1 cellular context compared by ENCODE assay signal in the genomic region with DNA sequence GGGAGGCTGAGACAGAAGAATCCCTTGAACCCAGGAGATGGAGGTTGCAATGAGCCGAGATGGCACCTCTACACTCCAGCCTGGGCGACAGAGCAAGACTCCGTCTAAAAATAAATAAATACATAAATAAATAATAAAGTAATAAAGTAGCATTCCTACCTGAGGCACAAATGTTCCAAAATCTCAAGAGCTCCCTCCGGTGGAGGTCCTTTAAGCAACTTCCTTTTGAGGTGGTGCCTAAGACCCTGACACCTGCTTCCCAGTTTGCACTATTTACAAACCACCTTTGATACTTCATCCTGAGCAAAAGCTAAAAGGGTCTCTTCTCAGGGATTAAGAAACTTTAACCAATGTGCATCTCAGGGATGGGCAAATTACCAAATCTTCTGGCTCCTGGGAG.
TF ChIP-seq lines count a peak whose summit lies in the region.

No MANE protein-coding gene starts in this region.

TF ChIP-seq in HepG2, 621 proteins besides CTCF, POLR2A, EP300 and RAD21:
- TF ChIP-seq HDAC1 (CRISPR knock-in tag; IDR thresholded peaks at IDR 0.05) (no peak), CENPX (CRISPR knock-in tag; IDR thresholded peaks at IDR 0.05) (no peak), NFRKB (IDR thresholded peaks at IDR 0.05) (no peak), SAFB2 (CRISPR knock-in tag; IDR thresholded peaks at IDR 0.05; ENCODE audit: borderline replicate concordance, low read depth) (no peak), SMAD1 (CRISPR knock-in tag; IDR thresholded peaks at IDR 0.05; ENCODE audit: borderline replicate concordance, low read depth) (no peak), PLSCR1 (CRISPR knock-in tag; IDR thresholded peaks at IDR 0.05; ENCODE audit: borderline replicate concordance) (no peak), CBX1 (IDR thresholded peaks at IDR 0.05; ENCODE audit: low read depth) (no peak), ZNF335 (CRISPR knock-in tag; IDR thresholded peaks at IDR 0.05) (no peak), FOXM1 (CRISPR knock-in tag; IDR thresholded peaks at IDR 0.05) (no peak), EED (CRISPR knock-in tag; IDR thresholded peaks at IDR 0.05) (no peak), MED13 (CRISPR knock-in tag; IDR thresholded peaks at IDR 0.05) (no peak), ATF2 (CRISPR knock-in tag; IDR thresholded peaks at IDR 0.05) (no peak), CCDC6 (CRISPR knock-in tag; IDR thresholded peaks at IDR 0.05) (no peak)
- TF ChIP-seq, protein P1, sequence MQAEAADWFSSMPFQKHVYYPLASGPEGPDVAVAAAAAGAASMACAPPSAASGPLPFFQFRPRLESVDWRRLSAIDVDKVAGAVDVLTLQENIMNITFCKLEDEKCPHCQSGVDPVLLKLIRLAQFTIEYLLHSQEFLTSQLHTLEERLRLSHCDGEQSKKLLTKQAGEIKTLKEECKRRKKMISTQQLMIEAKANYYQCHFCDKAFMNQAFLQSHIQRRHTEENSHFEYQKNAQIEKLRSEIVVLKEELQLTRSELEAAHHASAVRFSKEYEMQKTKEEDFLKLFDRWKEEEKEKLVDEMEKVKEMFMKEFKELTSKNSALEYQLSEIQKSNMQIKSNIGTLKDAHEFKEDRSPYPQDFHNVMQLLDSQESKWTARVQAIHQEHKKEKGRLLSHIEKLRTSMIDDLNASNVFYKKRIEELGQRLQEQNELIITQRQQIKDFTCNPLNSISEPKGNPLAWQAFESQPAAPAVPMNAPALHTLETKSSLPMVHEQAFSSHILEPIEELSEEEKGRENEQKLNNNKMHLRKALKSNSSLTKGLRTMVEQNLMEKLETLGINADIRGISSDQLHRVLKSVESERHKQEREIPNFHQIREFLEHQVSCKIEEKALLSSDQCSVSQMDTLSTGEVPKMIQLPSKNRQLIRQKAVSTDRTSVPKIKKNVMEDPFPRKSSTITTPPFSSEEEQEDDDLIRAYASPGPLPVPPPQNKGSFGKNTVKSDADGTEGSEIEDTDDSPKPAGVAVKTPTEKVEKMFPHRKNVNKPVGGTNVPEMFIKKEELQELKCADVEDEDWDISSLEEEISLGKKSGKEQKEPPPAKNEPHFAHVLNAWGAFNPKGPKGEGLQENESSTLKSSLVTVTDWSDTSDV (CRISPR knock-in tag; IDR thresholded peaks at IDR 0.05), result no peak
- TF ChIP-seq, protein P2, sequence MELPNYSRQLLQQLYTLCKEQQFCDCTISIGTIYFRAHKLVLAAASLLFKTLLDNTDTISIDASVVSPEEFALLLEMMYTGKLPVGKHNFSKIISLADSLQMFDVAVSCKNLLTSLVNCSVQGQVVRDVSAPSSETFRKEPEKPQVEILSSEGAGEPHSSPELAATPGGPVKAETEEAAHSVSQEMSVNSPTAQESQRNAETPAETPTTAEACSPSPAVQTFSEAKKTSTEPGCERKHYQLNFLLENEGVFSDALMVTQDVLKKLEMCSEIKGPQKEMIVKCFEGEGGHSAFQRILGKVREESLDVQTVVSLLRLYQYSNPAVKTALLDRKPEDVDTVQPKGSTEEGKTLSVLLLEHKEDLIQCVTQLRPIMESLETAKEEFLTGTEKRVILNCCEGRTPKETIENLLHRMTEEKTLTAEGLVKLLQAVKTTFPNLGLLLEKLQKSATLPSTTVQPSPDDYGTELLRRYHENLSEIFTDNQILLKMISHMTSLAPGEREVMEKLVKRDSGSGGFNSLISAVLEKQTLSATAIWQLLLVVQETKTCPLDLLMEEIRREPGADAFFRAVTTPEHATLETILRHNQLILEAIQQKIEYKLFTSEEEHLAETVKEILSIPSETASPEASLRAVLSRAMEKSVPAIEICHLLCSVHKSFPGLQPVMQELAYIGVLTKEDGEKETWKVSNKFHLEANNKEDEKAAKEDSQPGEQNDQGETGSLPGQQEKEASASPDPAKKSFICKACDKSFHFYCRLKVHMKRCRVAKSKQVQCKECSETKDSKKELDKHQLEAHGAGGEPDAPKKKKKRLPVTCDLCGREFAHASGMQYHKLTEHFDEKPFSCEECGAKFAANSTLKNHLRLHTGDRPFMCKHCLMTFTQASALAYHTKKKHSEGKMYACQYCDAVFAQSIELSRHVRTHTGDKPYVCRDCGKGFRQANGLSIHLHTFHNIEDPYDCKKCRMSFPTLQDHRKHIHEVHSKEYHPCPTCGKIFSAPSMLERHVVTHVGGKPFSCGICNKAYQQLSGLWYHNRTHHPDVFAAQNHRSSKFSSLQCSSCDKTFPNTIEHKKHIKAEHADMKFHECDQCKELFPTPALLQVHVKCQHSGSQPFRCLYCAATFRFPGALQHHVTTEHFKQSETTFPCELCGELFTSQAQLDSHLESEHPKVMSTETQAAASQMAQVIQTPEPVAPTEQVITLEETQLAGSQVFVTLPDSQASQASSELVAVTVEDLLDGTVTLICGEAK (IDR thresholded peaks at IDR 0.05), result no peak
- TF ChIP-seq, protein P2 (CRISPR knock-in tag; IDR thresholded peaks at IDR 0.05), result no peak
- TF ChIP-seq, protein P3, sequence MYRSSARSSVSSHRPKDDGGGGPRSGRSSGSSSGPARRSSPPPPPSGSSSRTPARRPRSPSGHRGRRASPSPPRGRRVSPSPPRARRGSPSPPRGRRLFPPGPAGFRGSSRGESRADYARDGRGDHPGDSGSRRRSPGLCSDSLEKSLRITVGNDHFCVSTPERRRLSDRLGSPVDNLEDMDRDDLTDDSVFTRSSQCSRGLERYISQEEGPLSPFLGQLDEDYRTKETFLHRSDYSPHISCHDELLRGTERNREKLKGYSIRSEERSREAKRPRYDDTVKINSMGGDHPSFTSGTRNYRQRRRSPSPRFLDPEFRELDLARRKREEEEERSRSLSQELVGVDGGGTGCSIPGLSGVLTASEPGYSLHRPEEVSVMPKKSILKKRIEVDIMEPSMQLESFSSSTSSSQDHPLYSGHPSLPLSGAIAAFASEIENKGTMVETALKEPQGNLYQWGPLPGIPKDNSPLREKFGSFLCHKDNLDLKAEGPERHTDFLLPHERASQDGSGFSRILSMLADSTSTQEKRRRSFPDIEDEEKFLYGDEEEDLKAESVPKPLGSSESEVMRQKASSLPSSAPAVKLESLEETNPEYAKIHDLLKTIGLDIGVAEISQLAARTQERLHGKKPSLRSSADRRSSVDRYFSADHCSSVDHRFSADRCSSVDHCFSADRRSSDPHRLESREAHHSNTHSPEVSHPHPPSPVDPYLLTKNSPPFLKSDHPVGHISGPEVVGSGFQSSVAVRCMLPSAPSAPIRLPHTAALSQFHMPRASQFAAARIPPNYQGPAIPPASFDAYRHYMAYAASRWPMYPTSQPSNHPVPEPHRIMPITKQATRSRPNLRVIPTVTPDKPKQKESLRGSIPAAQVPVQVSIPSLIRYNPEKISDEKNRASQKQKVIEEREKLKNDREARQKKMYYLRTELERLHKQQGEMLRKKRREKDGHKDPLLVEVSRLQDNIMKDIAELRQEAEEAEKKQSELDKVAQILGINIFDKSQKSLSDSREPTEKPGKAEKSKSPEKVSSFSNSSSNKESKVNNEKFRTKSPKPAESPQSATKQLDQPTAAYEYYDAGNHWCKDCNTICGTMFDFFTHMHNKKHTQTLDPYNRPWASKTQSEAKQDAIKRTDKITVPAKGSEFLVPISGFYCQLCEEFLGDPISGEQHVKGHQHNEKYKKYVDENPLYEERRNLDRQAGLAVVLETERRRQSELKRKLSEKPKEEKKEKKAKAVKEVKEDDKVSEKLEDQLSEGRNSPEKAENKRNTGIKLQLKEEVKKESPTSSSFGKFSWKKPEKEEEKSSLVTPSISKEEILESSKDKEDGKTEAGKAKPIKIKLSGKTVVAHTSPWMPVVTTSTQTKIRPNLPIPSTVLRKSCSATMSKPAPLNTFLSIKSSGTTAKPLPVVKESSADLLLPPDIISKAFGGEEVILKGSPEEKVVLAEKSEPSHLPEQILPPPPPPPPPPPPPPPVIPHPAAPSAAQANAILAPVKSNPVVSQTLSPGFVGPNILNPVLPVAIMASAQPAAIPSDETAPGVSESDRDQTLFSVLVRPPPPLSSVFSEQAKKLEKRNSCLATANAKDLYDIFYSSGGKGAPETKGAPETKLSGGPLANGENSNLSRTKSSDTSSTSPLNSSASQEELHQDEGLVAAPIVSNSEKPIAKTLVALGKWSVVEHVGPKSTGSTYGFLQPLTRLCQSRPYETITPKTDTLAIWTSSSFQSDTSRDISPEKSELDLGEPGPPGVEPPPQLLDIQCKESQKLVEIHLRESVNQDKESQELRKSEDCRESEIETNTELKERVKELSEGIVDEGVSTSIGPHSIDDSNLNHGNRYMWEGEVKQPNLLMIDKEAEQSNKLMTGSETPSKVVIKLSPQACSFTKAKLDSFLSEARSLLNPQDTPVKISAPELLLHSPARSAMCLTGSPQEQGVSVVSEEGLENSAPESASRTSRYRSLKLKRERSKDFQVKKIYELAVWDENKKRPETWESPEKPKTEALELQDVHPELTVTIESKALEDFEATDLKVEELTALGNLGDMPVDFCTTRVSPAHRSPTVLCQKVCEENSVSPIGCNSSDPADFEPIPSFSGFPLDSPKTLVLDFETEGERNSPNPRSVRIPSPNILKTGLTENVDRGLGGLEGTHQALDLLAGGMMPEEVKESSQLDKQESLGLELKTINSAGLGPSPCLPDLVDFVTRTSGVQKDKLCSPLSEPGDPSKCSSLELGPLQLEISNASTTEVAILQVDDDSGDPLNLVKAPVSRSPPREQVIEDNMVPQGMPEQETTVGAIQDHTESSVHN (CRISPR knock-in tag; IDR thresholded peaks at IDR 0.05), result no peak
- TF ChIP-seq, protein P4, sequence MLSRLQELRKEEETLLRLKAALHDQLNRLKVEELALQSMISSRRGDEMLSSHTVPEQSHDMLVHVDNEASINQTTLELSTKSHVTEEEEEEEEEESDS (CRISPR knock-in tag; IDR thresholded peaks at IDR 0.05; ENCODE audit: borderline replicate concordance), result no peak
